ENCODE assay signal across 22 cellular contexts in the genomic region with DNA sequence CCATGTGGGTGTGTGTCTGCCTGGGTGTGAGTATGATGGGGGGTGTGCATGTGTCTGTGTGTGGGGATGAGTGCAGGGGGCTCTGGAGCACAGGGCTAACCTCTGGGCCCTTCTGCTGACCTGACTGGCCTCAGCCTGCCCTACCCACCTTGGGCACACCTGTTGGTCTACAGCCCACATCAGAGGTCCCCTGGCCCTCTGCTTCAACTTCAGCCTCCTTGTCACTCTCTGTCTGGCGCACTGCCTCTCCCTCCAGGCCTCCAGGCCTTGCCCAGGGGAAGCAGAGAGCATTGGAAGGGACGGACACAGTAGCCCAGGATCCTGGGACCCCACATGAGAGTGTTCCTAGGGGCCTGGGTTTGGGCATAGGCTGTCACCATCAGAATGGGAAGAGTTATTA.
DNase-seq lines count a peak whose midpoint lies in the region; ATAC-seq and TF ChIP-seq lines count a peak whose summit lies in the region.
"Had no signal": no experiment of that assay in that cellular context is flagged by ENCODE, and none has a peak within 500 bp of the region (broad histone marks: within the 10 kb centered on the region; RNA-seq: fewer than 3 reads in every experiment).

No MANE protein-coding gene starts in this region.

- H3K27me3 Mint-ChIP-seq in osteocyte (ENCODE audit: unreplicated experiment), result no peaks in the 10 kb centered on the region
- H3K27me3 Mint-ChIP-seq in T-helper 2 cell treated with Interferon-gamma antibody and Interleukin-4, amounts not matched to agents 5 μg/mL and 100 μg/mL, for 36 hours (ENCODE audit: low read depth), result no peaks in the 10 kb centered on the region

- no peaks in the 10 kb centered on the region for H3K9me3 Mint-ChIP-seq in osteocyte (ENCODE audit: unreplicated experiment)
- H3K9me3 Mint-ChIP-seq in T-helper 2 cell treated with Interferon-gamma antibody and Interleukin-4, amounts not matched to agents 5 μg/mL and 100 μg/mL, for 36 hours, result no peaks in the 10 kb centered on the region
- H3K9me3 Mint-ChIP-seq: CD8-positive, alpha-beta memory T cell had no signal

- H3K4me1 ChIP-seq in right atrium auricular region (no peaks in the 10 kb centered on the region), right cardiac atrium (ENCODE audit: control insufficient read depth, insufficient read depth, low read length) (peaks cover 9% of the 10 kb centered on the region)

- peaks cover 20% of the 10 kb centered on the region for H3K4me1 Mint-ChIP-seq in osteocyte (ENCODE audit: unreplicated experiment)
- H3K4me1 Mint-ChIP-seq in T-helper 2 cell treated with Interferon-gamma antibody and Interleukin-4, amounts not matched to agents 5 μg/mL and 100 μg/mL, for 36 hours (ENCODE audit: low read depth), result no peaks in the 10 kb centered on the region
- H3K4me1 Mint-ChIP-seq: CD8-positive, alpha-beta memory T cell had no signal

- no peak overlapping the region for H3K27ac Mint-ChIP-seq in osteocyte (ENCODE audit: unreplicated experiment)
- no peak overlapping the region for H3K27ac Mint-ChIP-seq in T-helper 2 cell treated with Interferon-gamma antibody and Interleukin-4, amounts not matched to agents 5 μg/mL and 100 μg/mL, for 36 hours
- H3K27ac Mint-ChIP-seq: CD8-positive, alpha-beta memory T cell had no signal

- H3K4me3 ChIP-seq in right atrium auricular region (no peak overlapping the region), right cardiac atrium (ENCODE audit: low read length) (no peak overlapping the region)

- intact Hi-C loops in right cardiac atrium (cut with DNase I), result no loop called here

- DNase-seq in right atrium auricular region (ENCODE audit: low spot score), result peak; percentile 47
- DNase-seq in right cardiac atrium, result no peak
- peak; percentile 19 for DNase-seq in islet precursor cell
- DNase-seq in osteocyte (ENCODE audit: extremely low spot score, unreplicated experiment), result peak; percentile 72
- DNase-seq in activated T-cell treated with anti-CD3 and anti-CD28 coated beads for 4 hours, result no peak
- no peak for DNase-seq in T-helper 2 cell treated with Interferon-gamma antibody and Interleukin-4, amounts not matched to agents 5 μg/mL and 100 μg/mL, for 36 hours (ENCODE audit: low spot score)
- DNase-seq: 8988T; Calu3; CD8-positive, alpha-beta memory T cell; KBM-7; MM.1S; NCI-H1048; NCI-H1436; NCI-H1930; NCI-H2227 treated with DMSO at 0.1 percent for 48 hours; NCI-H510A treated with DMSO at 0.1 percent for 48 hours; NCI-H748 treated with DMSO at 0.1 percent for 48 hours; SIG-M5; SK-N-SH had no signal

- H3K9me3 ChIP-seq in right atrium auricular region, result no peaks in the 10 kb centered on the region
- no peaks in the 10 kb centered on the region for H3K9me3 ChIP-seq in right cardiac atrium (ENCODE audit: control insufficient read depth, low read length)
- H3K9me3 ChIP-seq: SK-N-SH had no signal

- no peak overlapping the region for H3K27ac ChIP-seq in right atrium auricular region
- no peak overlapping the region for H3K27ac ChIP-seq in right cardiac atrium (ENCODE audit: low read length)
- H3K27ac ChIP-seq: C4-2B had no signal

- TF ChIP-seq CTCF in right atrium auricular region (IDR thresholded peaks at IDR 0.05) (no peak), osteocyte (IDR thresholded peaks at IDR 0.05) (no peak)

- H3K4me3 Mint-ChIP-seq in osteocyte (ENCODE audit: unreplicated experiment), result no peak overlapping the region
- H3K4me3 Mint-ChIP-seq in T-helper 2 cell treated with Interferon-gamma antibody and Interleukin-4, amounts not matched to agents 5 μg/mL and 100 μg/mL, for 36 hours, result no peak overlapping the region
- H3K4me3 Mint-ChIP-seq: CD8-positive, alpha-beta memory T cell had no signal

- no peaks in the 10 kb centered on the region for H3K27me3 ChIP-seq in right atrium auricular region
- no peaks in the 10 kb centered on the region for H3K27me3 ChIP-seq in right cardiac atrium (ENCODE audit: control insufficient read depth, insufficient read depth)

- WGBS in right cardiac atrium, result 100% methylated on average over 2 of the region's 2 CpGs

- no peaks in the 10 kb centered on the region for H3K36me3 Mint-ChIP-seq in osteocyte (ENCODE audit: unreplicated experiment)
- no peaks in the 10 kb centered on the region for H3K36me3 Mint-ChIP-seq in T-helper 2 cell treated with Interferon-gamma antibody and Interleukin-4, amounts not matched to agents 5 μg/mL and 100 μg/mL, for 36 hours (ENCODE audit: low read depth)
- H3K36me3 Mint-ChIP-seq: CD8-positive, alpha-beta memory T cell had no signal

- no peaks in the 10 kb centered on the region for H3K36me3 ChIP-seq in right atrium auricular region

- ATAC-seq in right cardiac atrium (no peak), HG03196 (IDR thresholded peaks at IDR 0.05; ENCODE audit: unreplicated experiment) (no peak), GM21723 (IDR thresholded peaks at IDR 0.05; ENCODE audit: unreplicated experiment) (no peak)

Comparison
In these comparisons a context has a peak if more than half of its experiments do, and no peak if none do; other contexts are left out.
1. DNase-seq: peak in right atrium auricular region (single experiment), islet precursor cell (single experiment) and osteocyte (single experiment); none in right cardiac atrium (0 of 3), activated T-cell treated with anti-CD3 and anti-CD28 coated beads for 4 hours (single experiment) and T-helper 2 cell treated with Interferon-gamma antibody and Interleukin-4, amounts not matched to agents 5 μg/mL and 100 μg/mL, for 36 hours (single experiment).